In genomic region chr3:53739926-53740325, GRCh38 we compare ENCODE assay signal across 25 cellular contexts.
"Had no signal": no experiment of that assay in that cellular context is flagged by ENCODE, and none has a peak within 500 bp of the region (broad histone marks: within the 10 kb centered on the region; RNA-seq: fewer than 3 reads in every experiment).

No MANE protein-coding gene starts in this region.

- H3K27ac ChIP-seq: breast epithelium, KMS-11, SK-N-MC had no signal

- H3K27ac Mint-ChIP-seq: activated CD4-positive, alpha-beta memory T cell treated with anti-CD3 and anti-CD28 coated beads for 36 hours; activated CD4-positive, alpha-beta T cell treated with anti-CD3 and anti-CD28 coated beads, Interleukin-2, amount 10 ng/mL, durations not matched to agents 7 days and 5 days; activated naive CD4-positive, alpha-beta T cell treated with anti-CD3 and anti-CD28 coated beads, Interleukin-2, amount 10 ng/mL, durations not matched to agents 7 days and 5 days; activated naive CD8-positive, alpha-beta T cell treated with anti-CD3 and anti-CD28 coated beads for 36 hours; activated T-cell treated with anti-CD3 and anti-CD28 coated beads, Interleukin-2, amount 50 U/mL, for 72 hours; activated T-helper 2 cell treated with anti-CD3 and anti-CD28 coated beads, Interferon-gamma antibody, Interleukin-2, Interleukin-4, amounts not matched to agents 10 μg/mL and 5 μg/mL and 100 μg/mL, durations not matched to agents 14 hours and 24 hours and 36 hours had no signal

- H3K4me1 ChIP-seq: breast epithelium had no signal

- H3K9me3 Mint-ChIP-seq: activated CD4-positive, alpha-beta memory T cell treated with anti-CD3 and anti-CD28 coated beads for 36 hours; activated CD4-positive, alpha-beta T cell treated with anti-CD3 and anti-CD28 coated beads, Interleukin-2, amount 10 ng/mL, durations not matched to agents 7 days and 5 days; activated naive CD4-positive, alpha-beta T cell treated with anti-CD3 and anti-CD28 coated beads, Interleukin-2, amount 10 ng/mL, durations not matched to agents 7 days and 5 days; activated naive CD8-positive, alpha-beta T cell treated with anti-CD3 and anti-CD28 coated beads for 36 hours; activated T-cell treated with anti-CD3 and anti-CD28 coated beads, Interleukin-2, amount 50 U/mL, for 72 hours; activated T-helper 2 cell treated with anti-CD3 and anti-CD28 coated beads, Interferon-gamma antibody, Interleukin-2, Interleukin-4, amounts not matched to agents 10 μg/mL and 5 μg/mL and 100 μg/mL, durations not matched to agents 14 hours and 24 hours and 36 hours had no signal

- H3K4me3 Mint-ChIP-seq: activated CD4-positive, alpha-beta memory T cell treated with anti-CD3 and anti-CD28 coated beads for 36 hours; activated CD4-positive, alpha-beta T cell treated with anti-CD3 and anti-CD28 coated beads, Interleukin-2, amount 10 ng/mL, durations not matched to agents 7 days and 5 days; activated naive CD4-positive, alpha-beta T cell treated with anti-CD3 and anti-CD28 coated beads, Interleukin-2, amount 10 ng/mL, durations not matched to agents 7 days and 5 days; activated naive CD8-positive, alpha-beta T cell treated with anti-CD3 and anti-CD28 coated beads for 36 hours; activated T-cell treated with anti-CD3 and anti-CD28 coated beads, Interleukin-2, amount 50 U/mL, for 72 hours had no signal

- DNase-seq: activated CD4-positive, alpha-beta memory T cell treated with anti-CD3 and anti-CD28 coated beads for 36 hours; activated CD4-positive, alpha-beta T cell treated with anti-CD3 and anti-CD28 coated beads, Interleukin-2, amount 10 ng/mL, durations not matched to agents 7 days and 5 days; activated CD4-positive, CD25-positive, alpha-beta regulatory T cell treated with anti-CD3 and anti-CD28 coated beads, Interleukin-2, amount 50 U/mL, for 72 hours; activated gamma-delta T cell treated with Interleukin-2 at 50 U/mL for 16 hours; activated naive CD4-positive, alpha-beta T cell treated with anti-CD3 and anti-CD28 coated beads, Interleukin-2, amount 10 ng/mL, durations not matched to agents 7 days and 5 days; activated naive CD8-positive, alpha-beta T cell treated with anti-CD3 and anti-CD28 coated beads for 36 hours; activated T-cell treated with anti-CD3 and anti-CD28 coated beads for 4 hours; activated T-cell treated with anti-CD3 and anti-CD28 coated beads, Interleukin-2, amount 50 U/mL, for 72 hours; central memory CD4-positive, alpha-beta T cell; MM.1S; NCI-H1105; NCI-H1436; NCI-H1694 treated with DMSO at 0.1 percent for 48 hours; NCI-H2029 treated with DMSO at 0.1 percent for 48 hours; NCI-H345; NCI-H510A; NCI-H526 treated with DMSO at 0.1 percent for 48 hours; NCI-H82; RPMI8226; T-helper 1 cell had no signal

- H3K4me3 ChIP-seq: breast epithelium, SK-N-MC had no signal

- ATAC-seq: activated T-cell treated with anti-CD3 and anti-CD28 coated beads, Interleukin-2, amount 50 U/mL, for 72 hours; Right ventricle myocardium inferior had no signal

- H3K27me3 ChIP-seq: breast epithelium had no signal

- H3K27me3 Mint-ChIP-seq: activated CD4-positive, alpha-beta memory T cell treated with anti-CD3 and anti-CD28 coated beads for 36 hours had no signal

- H3K4me1 Mint-ChIP-seq: activated CD4-positive, alpha-beta T cell treated with anti-CD3 and anti-CD28 coated beads, Interleukin-2, amount 10 ng/mL, durations not matched to agents 7 days and 5 days; activated naive CD8-positive, alpha-beta T cell treated with anti-CD3 and anti-CD28 coated beads for 36 hours had no signal

- H3K4me2 ChIP-seq: KMS-11 had no signal

- H3K36me3 ChIP-seq: breast epithelium had no signal

- H3K36me3 Mint-ChIP-seq: activated CD4-positive, alpha-beta memory T cell treated with anti-CD3 and anti-CD28 coated beads for 36 hours; activated naive CD4-positive, alpha-beta T cell treated with anti-CD3 and anti-CD28 coated beads, Interleukin-2, amount 10 ng/mL, durations not matched to agents 7 days and 5 days; activated naive CD8-positive, alpha-beta T cell treated with anti-CD3 and anti-CD28 coated beads for 36 hours had no signal

- H3K9me3 ChIP-seq: breast epithelium had no signal
